26 cellular contexts compared by ENCODE assay signal in the genomic region with DNA sequence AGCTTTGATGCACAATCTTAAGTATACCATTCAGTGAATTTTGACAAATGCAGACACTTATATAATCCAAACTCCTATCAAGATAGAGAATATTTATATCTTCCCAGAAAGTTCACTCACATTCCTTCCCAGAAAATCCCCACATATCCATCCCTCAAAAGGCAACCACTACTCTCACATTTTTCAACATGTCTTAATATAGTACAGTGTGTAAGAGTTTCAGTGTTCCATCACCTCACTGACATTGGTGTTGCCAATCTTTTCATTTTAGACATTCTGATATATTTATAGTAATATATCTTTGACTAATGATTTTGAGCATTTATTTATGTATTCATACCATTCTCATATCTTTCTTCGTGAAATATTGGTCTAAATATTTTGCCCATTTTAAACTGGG.
"Had no signal": no experiment of that assay in that cellular context is flagged by ENCODE, and none has a peak within 500 bp of the region (broad histone marks: within the 10 kb centered on the region; RNA-seq: fewer than 3 reads in every experiment).

No MANE protein-coding gene starts in this region.

- H3K9me3 ChIP-seq: adrenal gland, esophagus squamous epithelium, gastroesophageal sphincter had no signal

- DNase-seq: activated B cell treated with CpG ODN at 0.5 μM for 24 hours; activated CD4-positive, alpha-beta T cell treated with anti-CD3 and anti-CD28 coated beads for 48 hours; activated CD4-positive, alpha-beta T cell treated with anti-CD3 and anti-CD28 coated beads, Interleukin-2, amount 50 U/mL, for 1 hour; activated CD4-positive, alpha-beta T cell treated with anti-CD3 and anti-CD28 coated beads, Interleukin-2, amount 50 U/mL, for 48 hours; activated CD8-positive, alpha-beta memory T cell treated with anti-CD3 and anti-CD28 coated beads for 24 hours; activated CD8-positive, alpha-beta T cell treated with anti-CD3 and anti-CD28 coated beads for 36 hours; activated effector memory CD4-positive, alpha-beta T cell treated with anti-CD3 and anti-CD28 coated beads, Interleukin-2, amount 50 U/mL, for 16 hours; activated naive CD4-positive, alpha-beta T cell treated with anti-CD3 and anti-CD28 coated beads for 36 hours; activated naive CD8-positive, alpha-beta T cell treated with anti-CD3 and anti-CD28 coated beads for 36 hours; activated naive CD8-positive, alpha-beta T cell treated with anti-CD3 and anti-CD28 coated beads, Interleukin-2, amount 50 U/mL, for 24 hours; activated T-cell treated with anti-CD3 and anti-CD28 coated beads, Interleukin-2, amount 50 U/mL, for 4 hours; adrenal gland; amygdala; brain microvascular endothelial cell; effector CD8-positive, alpha-beta T cell; esophagus squamous epithelium; foreskin melanocyte; T-helper 2 cell; WERI-Rb-1 had no signal

- H3K4me3 Mint-ChIP-seq: activated B cell treated with CpG ODN at 0.5 μM for 24 hours; activated CD8-positive, alpha-beta T cell treated with anti-CD3 and anti-CD28 coated beads for 36 hours; activated naive CD4-positive, alpha-beta T cell treated with anti-CD3 and anti-CD28 coated beads for 36 hours; activated naive CD4-positive, alpha-beta T cell treated with anti-CD3 and anti-CD28 coated beads, Interleukin-2, amount 50 U/mL, for 24 hours; activated naive CD8-positive, alpha-beta T cell treated with anti-CD3 and anti-CD28 coated beads for 36 hours; activated naive CD8-positive, alpha-beta T cell treated with anti-CD3 and anti-CD28 coated beads, Interleukin-2, amount 50 U/mL, for 24 hours; activated T-cell treated with anti-CD3 and anti-CD28 coated beads, Interleukin-2, amount 50 U/mL, for 4 hours; activated T-helper 1 cell treated with anti-CD3 and anti-CD28 coated beads, Interleukin-12 subunit alpha, Interleukin-12 subunit beta, Interleukin-2, Interleukin-4 antibody, amounts not matched to agents 30 ng/mL and 10 ng/mL and 1 ng/mL, durations not matched to agents 14 hours and 24 hours and 36 hours; central memory CD8-positive, alpha-beta T cell had no signal

- H3K9me3 Mint-ChIP-seq: activated B cell treated with CpG ODN at 0.5 μM for 24 hours; activated naive CD4-positive, alpha-beta T cell treated with anti-CD3 and anti-CD28 coated beads for 36 hours; activated T-cell treated with anti-CD3 and anti-CD28 coated beads, Interleukin-2, amount 50 U/mL, for 4 hours; activated T-helper 1 cell treated with anti-CD3 and anti-CD28 coated beads, Interleukin-12 subunit alpha, Interleukin-12 subunit beta, Interleukin-2, Interleukin-4 antibody, amounts not matched to agents 30 ng/mL and 10 ng/mL and 1 ng/mL, durations not matched to agents 14 hours and 24 hours and 36 hours; activated T-helper 2 cell treated with anti-CD3 and anti-CD28 coated beads, Interferon-gamma antibody, Interleukin-2, Interleukin-4, amounts not matched to agents 10 μg/mL and 5 μg/mL and 100 μg/mL, durations not matched to agents 14 hours and 24 hours and 36 hours; central memory CD8-positive, alpha-beta T cell had no signal

- H3K27me3 Mint-ChIP-seq: activated B cell treated with CpG ODN at 0.5 μM for 24 hours; activated CD8-positive, alpha-beta T cell treated with anti-CD3 and anti-CD28 coated beads for 36 hours; activated naive CD4-positive, alpha-beta T cell treated with anti-CD3 and anti-CD28 coated beads, Interleukin-2, amount 50 U/mL, for 24 hours; central memory CD8-positive, alpha-beta T cell had no signal

- H3K27ac Mint-ChIP-seq: activated B cell treated with CpG ODN at 0.5 μM for 24 hours; activated CD8-positive, alpha-beta T cell treated with anti-CD3 and anti-CD28 coated beads for 36 hours; activated naive CD4-positive, alpha-beta T cell treated with anti-CD3 and anti-CD28 coated beads for 36 hours; activated naive CD4-positive, alpha-beta T cell treated with anti-CD3 and anti-CD28 coated beads, Interleukin-2, amount 50 U/mL, for 24 hours; activated naive CD8-positive, alpha-beta T cell treated with anti-CD3 and anti-CD28 coated beads for 36 hours; activated naive CD8-positive, alpha-beta T cell treated with anti-CD3 and anti-CD28 coated beads, Interleukin-2, amount 50 U/mL, for 24 hours; activated T-helper 1 cell treated with anti-CD3 and anti-CD28 coated beads, Interleukin-12 subunit alpha, Interleukin-12 subunit beta, Interleukin-2, Interleukin-4 antibody, amounts not matched to agents 30 ng/mL and 10 ng/mL and 1 ng/mL, durations not matched to agents 14 hours and 24 hours and 36 hours; activated T-helper 2 cell treated with anti-CD3 and anti-CD28 coated beads, Interferon-gamma antibody, Interleukin-2, Interleukin-4, amounts not matched to agents 10 μg/mL and 5 μg/mL and 100 μg/mL, durations not matched to agents 14 hours and 24 hours and 36 hours had no signal

- H3K36me3 ChIP-seq: adrenal gland, brain microvascular endothelial cell, esophagus squamous epithelium, gastroesophageal sphincter, WERI-Rb-1 had no signal

- ATAC-seq: activated CD4-positive, CD25-positive, alpha-beta regulatory T cell treated with anti-CD3 and anti-CD28 coated beads, Interleukin-2, amount 50 U/mL, for 24 hours; activated CD8-positive, alpha-beta T cell treated with anti-CD3 and anti-CD28 coated beads for 36 hours; activated naive CD8-positive, alpha-beta T cell treated with anti-CD3 and anti-CD28 coated beads, Interleukin-2, amount 50 U/mL, for 24 hours; activated T-cell treated with anti-CD3 and anti-CD28 coated beads, Interleukin-2, amount 50 U/mL, for 4 hours; gastroesophageal sphincter had no signal

- H3K27ac ChIP-seq: adrenal gland, brain microvascular endothelial cell, epithelial cell of prostate, esophagus squamous epithelium, gastroesophageal sphincter, WERI-Rb-1 had no signal

- H3K27me3 ChIP-seq: adrenal gland, brain microvascular endothelial cell, esophagus squamous epithelium, gastroesophageal sphincter had no signal

- H3K4me3 ChIP-seq: adrenal gland, esophagus squamous epithelium, gastroesophageal sphincter had no signal

- H3K4me1 ChIP-seq: adrenal gland, gastroesophageal sphincter had no signal
